8 cellular contexts compared by ENCODE assay signal in genomic region chrX:153598541-153599191, GRCh38. TPM values are rescaled to one million over a fixed set of nuclear protein-coding genes. Genes with fewer than 3 reads are reported as not detected.
DNase-seq lines count a peak whose midpoint lies in the region; ATAC-seq, FAIRE-seq and TF ChIP-seq lines count a peak whose summit lies in the region.

Gene CCNQ, minus strand, starts transcription at chrX:153599139. Its CDS starts 66 bp downstream, at chrX:153599073.

- TF ChIP-seq CTCF in GM23338 (conservative IDR thresholded peaks at IDR 0.05; ENCODE audit: low read depth in 2 of 2), result no peak
- TF ChIP-seq CTCF in fibroblast of mammary gland (conservative IDR thresholded peaks at IDR 0.05; ENCODE audit: control insufficient read depth, insufficient read depth, low read depth, low read length), result no peak
- TF ChIP-seq CTCF in nephron progenitor cell (IDR thresholded peaks at IDR 0.05), result no peak

- peaks cover 11% of the 10 kb centered on the region for H3K4me1 Mint-ChIP-seq in GM23338
- H3K4me1 Mint-ChIP-seq in activated CD8-positive, alpha-beta T cell treated with anti-CD3 and anti-CD28 coated beads, Interleukin-2, amount 10 ng/mL, durations not matched to agents 7 days and 5 days (ENCODE audit: low read depth), result peaks cover 25% of the 10 kb centered on the region
- peaks cover 19% of the 10 kb centered on the region for H3K4me1 Mint-ChIP-seq in nephron progenitor cell

- H3K4me1 ChIP-seq in GM23338 (ENCODE audit: insufficient read depth), result no peaks in the 10 kb centered on the region

- POLR2A ChIA-PET in activated CD8-positive, alpha-beta T cell treated with anti-CD3 and anti-CD28 coated beads, Interleukin-2, amount 10 ng/mL, durations not matched to agents 7 days and 5 days (lab: Charles Lee), result interaction anchor here (0.6 kb wide), 1 partner anchor 34 kb away, joined by 3 read pairs; no protein-coding TSS in a partner anchor

- peak; percentile 70 for ATAC-seq in GM23338
- ATAC-seq in activated CD8-positive, alpha-beta T cell treated with anti-CD3 and anti-CD28 coated beads, Interleukin-2, amount 10 ng/mL, durations not matched to agents 7 days and 5 days, result peak; percentile 70

- no peaks in the 10 kb centered on the region; the same call in 1 of the 2 replicates for H3K36me3 ChIP-seq in GM23338 (ENCODE audit: insufficient read depth)

- H3K36me3 Mint-ChIP-seq in GM23338 (ENCODE audit: low read depth) (peaks cover 5% of the 10 kb centered on the region; the same call in 2 of the 3 replicates), nephron progenitor cell (ENCODE audit: low read depth) (peaks cover 18% of the 10 kb centered on the region)
- peaks cover 8% of the 10 kb centered on the region for H3K36me3 Mint-ChIP-seq in activated CD8-positive, alpha-beta T cell treated with anti-CD3 and anti-CD28 coated beads, Interleukin-2, amount 10 ng/mL, durations not matched to agents 7 days and 5 days (ENCODE audit: low read depth)

- peak within 1 kb of the TSS; percentile 76 for H3K4me2 ChIP-seq in GM23338

- DNase-seq in GM12892 (ENCODE audit: insufficient read length) (no peak), GM23338 (ENCODE audit: low spot score) (peak; percentile 44), LHCN-M2 (ENCODE audit: low read depth) (no peak), fibroblast of mammary gland (ENCODE audit: low read depth) (peak; percentile 14), nephron progenitor cell (peak; percentile 36), DMS79 treated with DMSO at 0.1 percent for 48 hours (lab: John Stamatoyannopoulos, UW) (no peak), activated gamma-delta T cell treated with Interleukin-2 at 50 U/mL for 16 hours (no peak)
- DNase-seq in activated CD8-positive, alpha-beta T cell treated with anti-CD3 and anti-CD28 coated beads, Interleukin-2, amount 10 ng/mL, durations not matched to agents 7 days and 5 days, result peak; percentile 33

- H3K9me2 ChIP-seq in GM23338 (ENCODE audit: insufficient read depth), result no peaks in the 10 kb centered on the region

- H3K4me3 ChIP-seq in GM23338 (peak within 1 kb of the TSS; percentile 60), fibroblast of mammary gland (ENCODE audit: control insufficient read depth, low read depth, low read length) (peak within 1 kb of the TSS; percentile 66)

- H3K27me3 Mint-ChIP-seq in GM23338 (ENCODE audit: insufficient read depth, low read depth, poor library complexity) (peaks cover 3% of the 10 kb centered on the region), nephron progenitor cell (ENCODE audit: low read depth, poor library complexity) (peaks cover 20% of the 10 kb centered on the region)
- H3K27me3 Mint-ChIP-seq in activated CD8-positive, alpha-beta T cell treated with anti-CD3 and anti-CD28 coated beads, Interleukin-2, amount 10 ng/mL, durations not matched to agents 7 days and 5 days (ENCODE audit: low read depth), result no peaks in the 10 kb centered on the region

- H2AFZ ChIP-seq in GM23338, result no peak within 1 kb of the TSS

- H3K27me3 ChIP-seq in GM23338 (ENCODE audit: insufficient read depth), result 0 out of 2 replicates have a peak, but pooled peaks cover 4% of the 10 kb centered on the region

- no peaks in the 10 kb centered on the region; the same call in 1 of the 2 replicates for H4K20me1 ChIP-seq in GM23338 (replicated peaks; ENCODE audit: insufficient read depth)

- no peaks in the 10 kb centered on the region for H3F3A ChIP-seq in GM23338 (replicated peaks; ENCODE audit: low read depth)

- peaks cover 8% of the 10 kb centered on the region for H3K79me2 ChIP-seq in GM23338 (replicated peaks; ENCODE audit: insufficient read depth)

- FAIRE-seq in GM12892 (lab: Jason Lieb, UNC), result no peak

- H3K9me3 Mint-ChIP-seq in GM23338 (no peaks in the 10 kb centered on the region), nephron progenitor cell (peaks cover 71% of the 10 kb centered on the region)
- no peaks in the 10 kb centered on the region for H3K9me3 Mint-ChIP-seq in activated CD8-positive, alpha-beta T cell treated with anti-CD3 and anti-CD28 coated beads, Interleukin-2, amount 10 ng/mL, durations not matched to agents 7 days and 5 days (ENCODE audit: insufficient read depth)

- CTCF ChIA-PET in activated CD8-positive, alpha-beta T cell treated with anti-CD3 and anti-CD28 coated beads, Interleukin-2, amount 10 ng/mL, durations not matched to agents 7 days and 5 days (lab: Charles Lee), result interaction anchor here (2.0 to 3.1 kb wide), 2 partner anchors 11 to 63 kb away, joined by 9 to 11 read pairs; no protein-coding TSS in a partner anchor

- H3K4me3 Mint-ChIP-seq in GM23338, result peak within 1 kb of the TSS; percentile 80
- H3K4me3 Mint-ChIP-seq in activated CD8-positive, alpha-beta T cell treated with anti-CD3 and anti-CD28 coated beads, Interleukin-2, amount 10 ng/mL, durations not matched to agents 7 days and 5 days, result peak within 1 kb of the TSS; percentile 84
- H3K4me3 Mint-ChIP-seq in nephron progenitor cell, result peak within 1 kb of the TSS; percentile 85

- H3K27ac Mint-ChIP-seq in GM23338, result no peak within 1 kb of the TSS
- peak within 1 kb of the TSS; percentile 83 for H3K27ac Mint-ChIP-seq in activated CD8-positive, alpha-beta T cell treated with anti-CD3 and anti-CD28 coated beads, Interleukin-2, amount 10 ng/mL, durations not matched to agents 7 days and 5 days
- H3K27ac Mint-ChIP-seq in nephron progenitor cell, result no peak within 1 kb of the TSS

- H3K27ac ChIP-seq in GM23338 (ENCODE audit: low read depth), result no peak within 1 kb of the TSS

- peak; percentile 54; the same call in 1 of the 2 replicates for TF ChIP-seq POLR2A in GM12892 (IDR thresholded peaks at IDR 0.05; ENCODE audit: low read depth, low read length)

TF ChIP-seq in GM23338, 12 proteins besides CTCF, POLR2A, EP300 and RAD21 (continues in another document):
- TF ChIP-seq, protein P1, sequence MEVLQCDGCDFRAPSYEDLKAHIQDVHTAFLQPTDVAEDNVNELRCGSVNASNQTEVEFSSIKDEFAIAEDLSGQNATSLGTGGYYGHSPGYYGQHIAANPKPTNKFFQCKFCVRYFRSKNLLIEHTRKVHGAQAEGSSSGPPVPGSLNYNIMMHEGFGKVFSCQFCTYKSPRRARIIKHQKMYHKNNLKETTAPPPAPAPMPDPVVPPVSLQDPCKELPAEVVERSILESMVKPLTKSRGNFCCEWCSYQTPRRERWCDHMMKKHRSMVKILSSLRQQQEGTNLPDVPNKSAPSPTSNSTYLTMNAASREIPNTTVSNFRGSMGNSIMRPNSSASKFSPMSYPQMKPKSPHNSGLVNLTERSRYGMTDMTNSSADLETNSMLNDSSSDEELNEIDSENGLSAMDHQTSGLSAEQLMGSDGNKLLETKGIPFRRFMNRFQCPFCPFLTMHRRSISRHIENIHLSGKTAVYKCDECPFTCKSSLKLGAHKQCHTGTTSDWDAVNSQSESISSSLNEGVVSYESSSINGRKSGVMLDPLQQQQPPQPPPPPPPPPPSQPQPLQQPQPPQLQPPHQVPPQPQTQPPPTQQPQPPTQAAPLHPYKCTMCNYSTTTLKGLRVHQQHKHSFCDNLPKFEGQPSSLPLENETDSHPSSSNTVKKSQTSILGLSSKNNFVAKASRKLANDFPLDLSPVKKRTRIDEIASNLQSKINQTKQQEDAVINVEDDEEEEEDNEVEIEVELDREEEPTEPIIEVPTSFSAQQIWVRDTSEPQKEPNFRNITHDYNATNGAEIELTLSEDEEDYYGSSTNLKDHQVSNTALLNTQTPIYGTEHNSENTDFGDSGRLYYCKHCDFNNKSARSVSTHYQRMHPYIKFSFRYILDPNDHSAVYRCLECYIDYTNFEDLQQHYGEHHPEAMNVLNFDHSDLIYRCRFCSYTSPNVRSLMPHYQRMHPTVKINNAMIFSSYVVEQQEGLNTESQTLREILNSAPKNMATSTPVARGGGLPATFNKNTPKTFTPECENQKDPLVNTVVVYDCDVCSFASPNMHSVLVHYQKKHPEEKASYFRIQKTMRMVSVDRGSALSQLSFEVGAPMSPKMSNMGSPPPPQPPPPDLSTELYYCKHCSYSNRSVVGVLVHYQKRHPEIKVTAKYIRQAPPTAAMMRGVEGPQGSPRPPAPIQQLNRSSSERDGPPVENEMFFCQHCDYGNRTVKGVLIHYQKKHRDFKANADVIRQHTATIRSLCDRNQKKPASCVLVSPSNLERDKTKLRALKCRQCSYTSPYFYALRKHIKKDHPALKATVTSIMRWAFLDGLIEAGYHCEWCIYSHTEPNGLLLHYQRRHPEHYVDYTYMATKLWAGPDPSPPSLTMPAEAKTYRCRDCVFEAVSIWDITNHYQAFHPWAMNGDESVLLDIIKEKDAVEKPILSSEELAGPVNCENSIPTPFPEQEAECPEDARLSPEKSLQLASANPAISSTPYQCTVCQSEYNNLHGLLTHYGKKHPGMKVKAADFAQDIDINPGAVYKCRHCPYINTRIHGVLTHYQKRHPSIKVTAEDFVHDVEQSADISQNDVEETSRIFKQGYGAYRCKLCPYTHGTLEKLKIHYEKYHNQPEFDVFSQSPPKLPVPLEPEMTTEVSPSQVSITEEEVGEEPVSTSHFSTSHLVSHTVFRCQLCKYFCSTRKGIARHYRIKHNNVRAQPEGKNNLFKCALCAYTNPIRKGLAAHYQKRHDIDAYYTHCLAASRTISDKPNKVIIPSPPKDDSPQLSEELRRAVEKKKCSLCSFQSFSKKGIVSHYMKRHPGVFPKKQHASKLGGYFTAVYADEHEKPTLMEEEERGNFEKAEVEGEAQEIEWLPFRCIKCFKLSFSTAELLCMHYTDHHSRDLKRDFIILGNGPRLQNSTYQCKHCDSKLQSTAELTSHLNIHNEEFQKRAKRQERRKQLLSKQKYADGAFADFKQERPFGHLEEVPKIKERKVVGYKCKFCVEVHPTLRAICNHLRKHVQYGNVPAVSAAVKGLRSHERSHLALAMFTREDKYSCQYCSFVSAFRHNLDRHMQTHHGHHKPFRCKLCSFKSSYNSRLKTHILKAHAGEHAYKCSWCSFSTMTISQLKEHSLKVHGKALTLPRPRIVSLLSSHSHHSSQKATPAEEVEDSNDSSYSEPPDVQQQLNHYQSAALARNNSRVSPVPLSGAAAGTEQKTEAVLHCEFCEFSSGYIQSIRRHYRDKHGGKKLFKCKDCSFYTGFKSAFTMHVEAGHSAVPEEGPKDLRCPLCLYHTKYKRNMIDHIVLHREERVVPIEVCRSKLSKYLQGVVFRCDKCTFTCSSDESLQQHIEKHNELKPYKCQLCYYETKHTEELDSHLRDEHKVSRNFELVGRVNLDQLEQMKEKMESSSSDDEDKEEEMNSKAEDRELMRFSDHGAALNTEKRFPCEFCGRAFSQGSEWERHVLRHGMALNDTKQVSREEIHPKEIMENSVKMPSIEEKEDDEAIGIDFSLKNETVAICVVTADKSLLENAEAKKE (CRISPR knock-in tag; IDR thresholded peaks at IDR 0.05), result no peak
- no peak for TF ChIP-seq CREB1 (CRISPR knock-in tag; IDR thresholded peaks at IDR 0.05; ENCODE audit: low read depth)

RNA-seq across cellular contexts. Expression of gene CCNQ, which starts in this region (rescaled TPM):
- polyA plus RNA-seq in GM12892 (2012; ENCODE audit: missing spikeins), result 9.4 TPM
- total RNA-seq in GM23338 (2014; rRNA removed; shearing (Covaris generic)), result 18.3 and 30.2 TPM in 2 replicates
- 19.4 and 23.9 TPM in 2 replicates for polyA plus RNA-seq in GM23338 (2016; fragmentation: Nextera tagmentation; extraction: Ambion mirVana)
- total RNA-seq in LHCN-M2 (2014; rRNA removed), result 35.3 and 40.1 TPM in 2 replicates
- polyA plus RNA-seq in LHCN-M2 (2012), result 33.3 TPM
- total RNA-seq in activated CD8-positive, alpha-beta T cell treated with anti-CD3 and anti-CD28 coated beads, Interleukin-2, amount 10 ng/mL, durations not matched to agents 7 days and 5 days, result 10 to 100 TPM; 23.9 to 24.5 TPM

Comparison
In these comparisons a context has a peak if more than half of its experiments do, and no peak if none do; other contexts are left out.
1. DNase-seq: peak in GM23338 (single experiment), activated CD8-positive, alpha-beta T cell treated with anti-CD3 and anti-CD28 coated beads, Interleukin-2, amount 10 ng/mL, durations not matched to agents 7 days and 5 days (single experiment), fibroblast of mammary gland (single experiment) and nephron progenitor cell (single experiment); none in GM12892 (single experiment), LHCN-M2 (single experiment), DMS79 treated with DMSO at 0.1 percent for 48 hours (single experiment) and activated gamma-delta T cell treated with Interleukin-2 at 50 U/mL for 16 hours (single experiment).
2. Peak in every context shown above with its lines, with median percentiles within 50 percentile points of each other: H3K4me3 Mint-ChIP-seq.